17 cellular contexts compared by ENCODE assay signal in the genomic region with DNA sequence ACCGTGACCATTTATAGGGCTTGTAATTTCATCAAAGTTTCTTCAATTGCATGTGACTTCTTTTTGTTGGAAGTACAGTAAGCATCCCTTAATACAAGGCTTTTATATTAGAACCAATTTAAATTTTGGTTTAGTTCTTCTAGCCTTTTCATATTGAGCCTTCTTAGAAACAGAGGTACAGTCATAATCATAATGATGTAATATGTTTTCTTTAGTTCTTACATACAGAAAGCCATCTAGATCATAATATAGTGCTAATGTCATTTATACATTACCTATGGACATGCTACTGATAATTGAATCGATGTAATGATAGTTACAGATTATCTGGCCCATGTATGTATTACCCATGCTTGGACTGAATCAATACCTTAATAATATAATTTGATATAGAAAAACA.
A peak's percentile ranks its signal among the peaks of the same experiment; 100 is the strongest.
DNase-seq lines count a peak whose midpoint lies in the region; FAIRE-seq and TF ChIP-seq lines count a peak whose summit lies in the region.
"Had no signal": no experiment of that assay in that cellular context is flagged by ENCODE, and none has a peak within 500 bp of the region (broad histone marks: within the 10 kb centered on the region; RNA-seq: fewer than 3 reads in every experiment).

No MANE protein-coding gene starts in this region.

- no peak overlapping the region for H2BK120ac ChIP-seq in mesenchymal stem cell (ENCODE audit: low read depth, low read length)

- H3K27me3 Mint-ChIP-seq in glutamatergic neuron (ENCODE audit: unreplicated experiment): no peaks in the 10 kb centered on the region
- H3K27me3 Mint-ChIP-seq: CD4-positive, alpha-beta memory T cell had no signal

- H3K9me3 Mint-ChIP-seq in glutamatergic neuron (ENCODE audit: unreplicated experiment): no peaks in the 10 kb centered on the region
- H3K9me3 Mint-ChIP-seq: CD4-positive, alpha-beta memory T cell had no signal

- TF ChIP-seq CTCF in glutamatergic neuron (IDR thresholded peaks at IDR 0.05; ENCODE audit: partially characterized antibody, unreplicated experiment): no peak

- no peaks in the 10 kb centered on the region for H3K36me3 ChIP-seq in SJCRH30
- peaks cover 0 to 29% of the 10 kb centered on the region in 2 experiments for H3K36me3 ChIP-seq in mesenchymal stem cell (ENCODE audit: control insufficient read depth in 1 of 2, insufficient read depth in 2 of 2, low read depth in 1 of 2, low read length in 2 of 2)
- H3K36me3 ChIP-seq: HAP-1 had no signal

- peak overlapping the region; percentile 37 for H3K9ac ChIP-seq in mesenchymal stem cell (ENCODE audit: low read length)

- H3K4me3 ChIP-seq in SJCRH30 (no peak overlapping the region), mesenchymal stem cell (ENCODE audit: insufficient read depth in 1 of 2, low read depth in 1 of 2, low read length in 2 of 2) (no peak overlapping the region)
- H3K4me3 ChIP-seq: HAP-1 had no signal

- H3K4me1 ChIP-seq in SJCRH30: peaks cover 5% of the 10 kb centered on the region; the same call in 1 of the 2 replicates
- no peaks in the 10 kb centered on the region for H3K4me1 ChIP-seq in mesenchymal stem cell (ENCODE audit: control insufficient read depth, insufficient read depth, low read depth, low read length)
- H3K4me1 ChIP-seq: HAP-1 had no signal

- H2AK5ac ChIP-seq in mesenchymal stem cell (ENCODE audit: low read length, severe bottlenecking): no peak overlapping the region

- no peaks in the 10 kb centered on the region for H3K4me1 Mint-ChIP-seq in glutamatergic neuron (ENCODE audit: low read depth, unreplicated experiment)
- H3K4me1 Mint-ChIP-seq: CD4-positive, alpha-beta memory T cell had no signal

- no peak overlapping the region for H3K4me2 ChIP-seq in mesenchymal stem cell (ENCODE audit: low read length, poor library complexity, severe bottlenecking)

- no peak overlapping the region for H4K91ac ChIP-seq in mesenchymal stem cell (ENCODE audit: low read length)

- FAIRE-seq in G401.6 (lab: Jason Lieb, UNC): peak; percentile 11
- FAIRE-seq: GM12891, GM18507 had no signal

- no peak overlapping the region for H2BK15ac ChIP-seq in mesenchymal stem cell (ENCODE audit: low read depth, poor library complexity, severe bottlenecking)

- H3K27ac ChIP-seq in SJCRH30 (0 out of 2 replicates have a peak overlapping the region, but pooled peaks have one; percentile 4), mesenchymal stem cell (ENCODE audit: low read length, poor library complexity, severe bottlenecking) (no peak overlapping the region)

- H2AFZ ChIP-seq in mesenchymal stem cell (ENCODE audit: low read depth, low read length): no peak overlapping the region

- no peak overlapping the region for H3K23ac ChIP-seq in mesenchymal stem cell (ENCODE audit: low read length in 2 of 2)

- no peak overlapping the region for H4K8ac ChIP-seq in mesenchymal stem cell (ENCODE audit: low read length)

- DNase-seq in SJCRH30 (no peak), mesenchymal stem cell (no peak), glutamatergic neuron (no peak), NCI-H1417 (lab: John Stamatoyannopoulos, UW) (no peak), germinal center (ENCODE audit: low spot score) (no peak)
- DNase-seq: 8988T; C1 segment of cervical spinal cord; Calu3; CD4-positive, alpha-beta memory T cell; COR-L47; DMS53; DMS79 treated with DMSO at 0.1 percent for 48 hours; GOT3 had no signal

- H2BK5ac ChIP-seq in mesenchymal stem cell (ENCODE audit: low read depth, low read length, poor library complexity, severe bottlenecking): no peak overlapping the region

- no peak overlapping the region for H3K14ac ChIP-seq in mesenchymal stem cell (ENCODE audit: low read length in 2 of 2)

- no peak overlapping the region for H3K4ac ChIP-seq in mesenchymal stem cell (ENCODE audit: low read depth in 1 of 2, low read length in 2 of 2)

- H3K9me3 ChIP-seq in SJCRH30 (replicated peaks): no peaks in the 10 kb centered on the region
- no peaks in the 10 kb centered on the region for H3K9me3 ChIP-seq in mesenchymal stem cell (ENCODE audit: control insufficient read depth, low read length)
- H3K9me3 ChIP-seq: HAP-1 had no signal

- H3K36me3 Mint-ChIP-seq in glutamatergic neuron (ENCODE audit: unreplicated experiment): no peaks in the 10 kb centered on the region

- H2BK12ac ChIP-seq in mesenchymal stem cell (ENCODE audit: low read length in 2 of 2): no peak overlapping the region

- H3K27me3 ChIP-seq in SJCRH30 (no peaks in the 10 kb centered on the region), mesenchymal stem cell (ENCODE audit: control insufficient read depth in 1 of 2, insufficient read depth in 1 of 2, low read length in 2 of 2) (no peaks in the 10 kb centered on the region)

- no peak overlapping the region for H3K4me3 Mint-ChIP-seq in glutamatergic neuron (ENCODE audit: unreplicated experiment)
- H3K4me3 Mint-ChIP-seq: CD4-positive, alpha-beta memory T cell had no signal

- WGBS in mesenchymal stem cell: 100% methylated on average over 1 of the region's 2 CpGs

- no peak overlapping the region for H3K18ac ChIP-seq in mesenchymal stem cell (ENCODE audit: low read depth in 1 of 2, low read length in 2 of 2)

- peaks cover 1% of the 10 kb centered on the region for H3K79me1 ChIP-seq in mesenchymal stem cell (replicated peaks; ENCODE audit: low read length, poor library complexity, severe bottlenecking)

- H3K27ac Mint-ChIP-seq in glutamatergic neuron (ENCODE audit: unreplicated experiment): no peak overlapping the region
- H3K27ac Mint-ChIP-seq: CD4-positive, alpha-beta memory T cell had no signal
